In the genomic region with DNA sequence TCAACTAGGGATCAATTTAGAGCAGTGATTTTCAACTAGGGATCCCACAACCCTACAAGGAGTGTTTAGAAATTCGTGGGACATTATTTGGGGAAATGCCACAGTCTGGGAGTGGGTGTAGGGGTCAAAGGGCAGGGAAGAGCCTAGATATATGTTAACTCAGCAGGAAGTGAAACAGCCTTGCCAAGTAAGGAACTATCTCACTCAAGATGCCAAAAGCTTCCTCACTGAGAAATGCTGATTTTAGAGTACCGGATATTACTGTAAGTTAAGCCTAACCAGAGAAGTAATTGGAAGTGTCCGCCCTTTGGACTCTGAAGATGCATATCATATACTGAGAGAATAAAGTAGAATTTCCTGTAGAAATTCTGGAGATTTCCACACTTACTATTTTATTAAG, we compare ENCODE assay signal across 13 cellular contexts.
"Had no signal": no experiment of that assay in that cellular context is flagged by ENCODE, and none has a peak within 500 bp of the region (broad histone marks: within the 10 kb centered on the region; RNA-seq: fewer than 3 reads in every experiment).

No MANE protein-coding gene starts in this region.

- H3K27ac ChIP-seq: epithelial cell of prostate, prostate gland, stomach, testis had no signal

- H3K4me3 Mint-ChIP-seq: activated naive CD4-positive, alpha-beta T cell treated with anti-CD3 and anti-CD28 coated beads for 36 hours; nephron progenitor cell had no signal

- H3K27me3 ChIP-seq: heart left ventricle, stomach, testis had no signal

- H3K4me1 ChIP-seq: prostate gland had no signal

- H3K27ac Mint-ChIP-seq: activated naive CD4-positive, alpha-beta T cell treated with anti-CD3 and anti-CD28 coated beads for 36 hours had no signal

- H3K4me3 ChIP-seq: heart left ventricle, prostate gland, stomach, testis had no signal

- DNase-seq: activated CD4-positive, alpha-beta T cell treated with anti-CD3 and anti-CD28 coated beads, Interleukin-2, amount 50 U/mL, for 1 hour; activated CD8-positive, alpha-beta memory T cell treated with anti-CD3 and anti-CD28 coated beads for 24 hours; activated naive CD4-positive, alpha-beta T cell treated with anti-CD3 and anti-CD28 coated beads for 36 hours; heart left ventricle; left cardiac atrium; nephron progenitor cell; stimulated activated CD4-positive, alpha-beta T cell treated with anti-CD3 and anti-CD28 coated beads, Interleukin-1b, Interleukin-23, amount 100 ng/mL, for 48 hours; stomach; testis had no signal

- H3K36me3 ChIP-seq: heart left ventricle, prostate gland, stomach had no signal

- H3K9me3 ChIP-seq: heart left ventricle, prostate gland, stomach, testis had no signal

- FAIRE-seq: bronchial epithelial cell had no signal

- H3K9me3 Mint-ChIP-seq: activated naive CD4-positive, alpha-beta T cell treated with anti-CD3 and anti-CD28 coated beads for 36 hours had no signal

- ATAC-seq: activated CD4-positive, CD25-positive, alpha-beta regulatory T cell treated with anti-CD3 and anti-CD28 coated beads, Interleukin-2, amount 50 U/mL, for 24 hours had no signal
